Comparison of ENCODE assay signal across 8 cellular contexts in the genomic region with DNA sequence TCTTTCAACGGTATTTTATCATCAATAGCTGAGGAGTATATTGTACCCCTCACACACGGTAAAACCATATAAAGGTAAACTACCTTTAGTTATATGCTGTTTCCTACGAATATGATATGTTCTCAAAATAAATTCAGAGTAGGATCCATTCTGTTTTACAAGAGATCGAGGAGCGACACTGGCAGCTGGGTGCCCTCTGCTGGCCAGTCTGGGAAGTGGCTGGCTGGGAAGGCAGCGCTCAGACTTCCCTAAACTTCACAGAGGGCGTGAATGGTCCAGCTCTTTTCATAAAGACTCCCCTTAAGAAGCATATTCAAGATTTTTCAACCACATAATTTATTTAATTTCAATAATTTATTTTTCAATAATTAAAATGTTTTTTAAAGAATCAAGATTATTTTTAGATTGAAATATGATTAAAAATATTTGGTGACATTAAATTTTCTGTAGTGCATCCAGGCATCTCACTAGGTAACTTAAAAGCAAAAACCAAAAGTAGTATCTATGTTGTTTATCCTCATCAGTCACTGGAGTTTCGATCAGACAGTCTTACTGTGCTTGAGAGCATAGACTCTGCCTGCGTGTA.
DNase-seq lines count a peak whose midpoint lies in the region; ATAC-seq and TF ChIP-seq lines count a peak whose summit lies in the region.

No MANE protein-coding gene starts in this region.

- H2AK5ac ChIP-seq in mesenchymal stem cell (ENCODE audit: low read length, severe bottlenecking) = no peak overlapping the region

- peak; percentile 64 for DNase-seq in A673 (ENCODE audit: low spot score)
- DNase-seq in NCI-H2029 treated with DMSO at 0.1 percent for 48 hours (lab: John Stamatoyannopoulos, UW) = peak; percentile 67
- DNase-seq in activated CD4-positive, alpha-beta T cell treated with anti-CD3 and anti-CD28 coated beads, Interleukin-2, amount 50 U/mL, for 1 hour = peak; percentile 58
- peak; percentile 23 for DNase-seq in effector CD8-positive, alpha-beta T cell (lab: John Stamatoyannopoulos, UW)
- peak; percentile 51 for DNase-seq in mesenchymal stem cell
- DNase-seq in stimulated activated CD8-positive, alpha-beta memory T cell treated with anti-CD3 and anti-CD28 coated beads, Interleukin-2, amount 100 ng/mL, for 48 hours (ENCODE audit: low read depth in 2 of 2) = peak; percentile 38 to 49

- H3K27me3 ChIP-seq in A673 (replicated peaks; ENCODE audit: insufficient read depth, low read depth, low read length, poor library complexity) (peaks cover 80% of the 10 kb centered on the region), mesenchymal stem cell (ENCODE audit: control insufficient read depth in 1 of 2, insufficient read depth in 1 of 2, low read length in 2 of 2) (peaks cover 24 to 83% of the 10 kb centered on the region in 2 experiments)

- CTCF ChIA-PET in A673 (lab: Charles Lee) = interaction anchor here (0.8 to 1.3 kb wide), 2 partner anchors 121 to 410 kb away, joined by 3 to 10 read pairs; no protein-coding TSS in a partner anchor

- no peak overlapping the region for H2BK120ac ChIP-seq in mesenchymal stem cell (ENCODE audit: low read depth, low read length)

- no peak overlapping the region for H3K4me2 ChIP-seq in mesenchymal stem cell (ENCODE audit: low read length, poor library complexity, severe bottlenecking)

- BruUV-seq in A673 (replicated peaks; lab: Mats Ljungman, UMichigan) = no TSS peak

- no peak overlapping the region for H3K23ac ChIP-seq in mesenchymal stem cell (ENCODE audit: low read length in 2 of 2)

- ATAC-seq in GM18498 (IDR thresholded peaks at IDR 0.05; ENCODE audit: unreplicated experiment) (peak; percentile 93), HG02852 (IDR thresholded peaks at IDR 0.05; ENCODE audit: unreplicated experiment) (peak; percentile 95)

- H3K79me1 ChIP-seq in mesenchymal stem cell (replicated peaks; ENCODE audit: low read length, poor library complexity, severe bottlenecking) = no peaks in the 10 kb centered on the region

- no peak overlapping the region for H3K9ac ChIP-seq in mesenchymal stem cell (ENCODE audit: low read length)

- no peak overlapping the region for H2AFZ ChIP-seq in mesenchymal stem cell (ENCODE audit: low read depth, low read length)

- peak; percentile 97 for TF ChIP-seq CTCF in A673 (conservative IDR thresholded peaks at IDR 0.05; ENCODE audit: low read depth, low read length)

- POLR2A ChIA-PET in A673 (lab: Charles Lee; ENCODE audit: low non-redundant PET) = no interaction called here

- H4K91ac ChIP-seq in mesenchymal stem cell (ENCODE audit: low read length) = no peak overlapping the region

- H3K14ac ChIP-seq in mesenchymal stem cell (ENCODE audit: low read length in 2 of 2) = no peak overlapping the region

- H4K8ac ChIP-seq in mesenchymal stem cell (ENCODE audit: low read length) = no peak overlapping the region

- WGBS in mesenchymal stem cell = 19% methylated on average over 5 of the region's 9 CpGs

- H3K4ac ChIP-seq in mesenchymal stem cell (ENCODE audit: low read depth in 1 of 2, low read length in 2 of 2) = no peak overlapping the region

- H2BK12ac ChIP-seq in mesenchymal stem cell (ENCODE audit: low read length in 2 of 2) = no peak overlapping the region

- H3K36me3 ChIP-seq in A673 (ENCODE audit: insufficient read depth, low read length, poor library complexity, severe bottlenecking) = no peaks in the 10 kb centered on the region
- H3K36me3 ChIP-seq in mesenchymal stem cell (ENCODE audit: control insufficient read depth in 1 of 2, insufficient read depth in 2 of 2, low read depth in 1 of 2, low read length in 2 of 2) = no peaks in the 10 kb centered on the region

- no peak overlapping the region for H3K18ac ChIP-seq in mesenchymal stem cell (ENCODE audit: low read depth in 1 of 2, low read length in 2 of 2)

- no peaks in the 10 kb centered on the region for H3K9me3 ChIP-seq in A673 (ENCODE audit: low read depth, low read length, poor library complexity, severe bottlenecking)
- no peaks in the 10 kb centered on the region for H3K9me3 ChIP-seq in mesenchymal stem cell (ENCODE audit: control insufficient read depth, low read length)

- intact Hi-C loops in A673 (cut with micrococcal nuclease; ENCODE audit: unreplicated experiment) = loop anchor here (2.0 kb wide), 2 partner anchors 122 to 410 kb away; no protein-coding TSS in a partner anchor

- H3K27ac ChIP-seq in A673 (ENCODE audit: low read depth, low read length, poor library complexity, severe bottlenecking) (no peak overlapping the region), mesenchymal stem cell (ENCODE audit: low read length, poor library complexity, severe bottlenecking) (no peak overlapping the region)

- H3K4me1 ChIP-seq in A673 (ENCODE audit: insufficient read depth, low read length, poor library complexity, severe bottlenecking) (peaks cover 10% of the 10 kb centered on the region), mesenchymal stem cell (ENCODE audit: control insufficient read depth, insufficient read depth, low read depth, low read length) (peaks cover 10% of the 10 kb centered on the region)

- H3K4me3 ChIP-seq in A673 (ENCODE audit: low read depth, low read length, poor library complexity, severe bottlenecking) (no peak overlapping the region), mesenchymal stem cell (ENCODE audit: insufficient read depth in 1 of 2, low read depth in 1 of 2, low read length in 2 of 2) (peak overlapping the region in 1 of 2 experiments; percentile 51)

- no peak overlapping the region for H2BK5ac ChIP-seq in mesenchymal stem cell (ENCODE audit: low read depth, low read length, poor library complexity, severe bottlenecking)

- no peak overlapping the region for H2BK15ac ChIP-seq in mesenchymal stem cell (ENCODE audit: low read depth, poor library complexity, severe bottlenecking)
